ENCODE assay signal across 8 cellular contexts in the genomic region with DNA sequence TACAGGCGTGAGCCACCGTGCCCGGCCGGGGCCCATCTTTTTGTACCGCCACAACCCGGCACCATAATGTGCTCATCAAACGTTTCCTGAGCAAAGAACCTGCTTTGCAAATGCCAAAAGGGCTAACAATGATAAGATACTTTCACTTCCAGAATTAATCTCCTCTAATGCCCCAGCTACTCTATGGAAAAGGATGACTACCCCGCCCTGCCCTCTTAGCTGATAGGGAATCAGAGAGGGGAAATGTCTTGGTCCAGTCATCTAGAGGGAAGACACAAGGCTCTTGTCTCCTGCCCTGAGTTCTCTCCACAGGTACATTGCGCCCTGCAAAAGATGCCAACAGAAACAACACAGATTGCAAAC. TPM values are rescaled to one million over a fixed set of nuclear protein-coding genes. Genes with fewer than 3 reads are reported as not detected.
DNase-seq lines count a peak whose midpoint lies in the region; ATAC-seq and TF ChIP-seq lines count a peak whose summit lies in the region.

No MANE protein-coding gene starts in this region.

- H3K9me3 ChIP-seq in ectodermal cell (ENCODE audit: control insufficient read depth, low read length), result no peaks in the 10 kb centered on the region
- no peaks in the 10 kb centered on the region for H3K9me3 ChIP-seq in osteoblast (ENCODE audit: low read depth, low read length)

- H3K4me3 Mint-ChIP-seq in Calu3 (ENCODE audit: low read depth, unreplicated experiment), result peak overlapping the region; percentile 86

- peaks cover 7% of the 10 kb centered on the region for H3K4me1 Mint-ChIP-seq in Calu3 (ENCODE audit: low read depth, unreplicated experiment)

- no peak for DNase-seq in Calu3
- peak; percentile 21 for DNase-seq in M059J (ENCODE audit: low read depth)
- peak; percentile 66 for DNase-seq in osteoblast (ENCODE audit: insufficient read length, low spot score, missing footprints)
- DNase-seq in DMS153 (lab: John Stamatoyannopoulos, UW), result no peak
- DNase-seq in OCI-M1 (lab: John Stamatoyannopoulos, UW), result no peak
- DNase-seq in NCI-H2196 (lab: John Stamatoyannopoulos, UW; ENCODE audit: unreplicated experiment), result no peak

- peak overlapping the region; percentile 97 for H2AFZ ChIP-seq in osteoblast (ENCODE audit: low read length)

- H3K36me3 ChIP-seq in ectodermal cell (ENCODE audit: control insufficient read depth, insufficient read depth, low read length) (no peaks in the 10 kb centered on the region), osteoblast (ENCODE audit: insufficient read depth, low read length) (peaks cover 5% of the 10 kb centered on the region)

- H3K9me3 Mint-ChIP-seq in Calu3 (ENCODE audit: low read depth, unreplicated experiment), result peaks cover 2% of the 10 kb centered on the region

- intact Hi-C loops in Calu3 (cut with micrococcal nuclease; ENCODE audit: unreplicated experiment), result no loop called here

- no peak for ATAC-seq in HG03175 (IDR thresholded peaks at IDR 0.05; ENCODE audit: unreplicated experiment)

- no peaks in the 10 kb centered on the region for H3K4me1 ChIP-seq in ectodermal cell (ENCODE audit: control insufficient read depth, insufficient read depth, low read length)
- H3K4me1 ChIP-seq in osteoblast (ENCODE audit: insufficient read depth, low read length), result no peaks in the 10 kb centered on the region

- H3K27me3 ChIP-seq in ectodermal cell (ENCODE audit: control insufficient read depth, insufficient read depth, low read length, poor library complexity, severe bottlenecking) (no peaks in the 10 kb centered on the region), osteoblast (ENCODE audit: insufficient read depth, low read length) (no peaks in the 10 kb centered on the region)

- H3K4me2 ChIP-seq in osteoblast (ENCODE audit: insufficient read depth, low read length), result peak overlapping the region; percentile 99

- H3K27me3 Mint-ChIP-seq in Calu3 (ENCODE audit: unreplicated experiment), result no peaks in the 10 kb centered on the region

- BruUV-seq in Calu3 (replicated peaks; lab: Mats Ljungman, UMichigan), result TSS peak; percentile 57

- CTCF ChIA-PET in Calu3 (lab: Charles Lee), result no interaction called here

- H4K20me1 ChIP-seq in osteoblast (ENCODE audit: insufficient read depth, low read length), result no peaks in the 10 kb centered on the region

- H3K27ac Mint-ChIP-seq in Calu3 (ENCODE audit: unreplicated experiment), result peak overlapping the region; percentile 58

- peak overlapping the region; percentile 76 for H3K4me3 ChIP-seq in ectodermal cell (ENCODE audit: insufficient read depth, low read depth, low read length)
- peak overlapping the region; percentile 96 for H3K4me3 ChIP-seq in osteoblast (ENCODE audit: insufficient read depth, low read length)

- peaks cover 13% of the 10 kb centered on the region for H3K36me3 Mint-ChIP-seq in Calu3 (ENCODE audit: insufficient read depth, unreplicated experiment)

- H3K79me2 ChIP-seq in osteoblast (ENCODE audit: insufficient read depth, low read length), result peaks cover 5% of the 10 kb centered on the region

- no peak for TF ChIP-seq CTCF in Calu3 (IDR thresholded peaks at IDR 0.05; ENCODE audit: unreplicated experiment)
- no peak for TF ChIP-seq CTCF in osteoblast (IDR thresholded peaks at IDR 0.05; ENCODE audit: extremely low read depth, low read depth, low read length)

- 83 to 88% methylated on average over 9 of the region's 9 CpGs for WGBS in ectodermal cell, 2 experiments

- H3K27ac ChIP-seq in ectodermal cell (ENCODE audit: insufficient read depth, low read depth, low read length, poor library complexity, severe bottlenecking) (no peak overlapping the region), osteoblast (ENCODE audit: low read depth, low read length) (peak overlapping the region; percentile 71)

RNA-seq across cellular contexts. Expression of a gene that starts 0.6 kb away (rescaled TPM):
- total RNA-seq in Calu3 (2022), result 2.6 and 3.3 TPM in 2 replicates
- 2.1 and 6.2 TPM in 2 replicates for total RNA-seq in M059J (2014; rRNA removed; shearing (Covaris generic))
- polyA plus RNA-seq in ectodermal cell (2013, experiment 1 of 4), result 23.6 TPM
- polyA plus RNA-seq in ectodermal cell (2013, experiment 2 of 4), result 21.5 TPM
- 22.0 TPM for polyA plus RNA-seq in ectodermal cell (2013, experiment 3 of 4)
- 24.8 TPM for polyA plus RNA-seq in ectodermal cell (2013, experiment 4 of 4)
- 15.9 and 20.0 TPM in 2 replicates for total RNA-seq in osteoblast

RNA-seq across cellular contexts. Expression of a gene that starts 22.0 kb away (rescaled TPM):
- total RNA-seq in Calu3 (2022), result 37.9 and 43.1 TPM in 2 replicates
- 0.86 and 1.1 TPM in 2 replicates for total RNA-seq in M059J (2014; rRNA removed; shearing (Covaris generic))
- 0.76 TPM for polyA plus RNA-seq in ectodermal cell (2013, experiment 1 of 4)
- 1.6 TPM for polyA plus RNA-seq in ectodermal cell (2013, experiment 2 of 4)
- 1.9 TPM for polyA plus RNA-seq in ectodermal cell (2013, experiment 3 of 4)
- polyA plus RNA-seq in ectodermal cell (2013, experiment 4 of 4), result 2.6 TPM
- not detected in 2 replicates for total RNA-seq in osteoblast

RNA-seq across cellular contexts. Expression of a gene that starts 54.6 kb away (rescaled TPM):
- total RNA-seq in Calu3 (2022) (23.9 and 26.6 TPM in 2 replicates), osteoblast (12.7 and 21.4 TPM in 2 replicates)
- 14.7 and 15.3 TPM in 2 replicates for total RNA-seq in M059J (2014; rRNA removed; shearing (Covaris generic))
- polyA plus RNA-seq in ectodermal cell (2013, experiment 1 of 4), result 15.1 TPM
- polyA plus RNA-seq in ectodermal cell (2013, experiment 2 of 4), result 18.1 TPM
- polyA plus RNA-seq in ectodermal cell (2013, experiment 3 of 4), result 14.7 TPM
- 17.1 TPM for polyA plus RNA-seq in ectodermal cell (2013, experiment 4 of 4)

Comparison
In these comparisons a context has a peak if more than half of its experiments do, and no peak if none do; other contexts are left out.
1. DNase-seq: peak in M059J (single experiment) and osteoblast (single experiment); none in Calu3 (single experiment), DMS153 (single experiment), OCI-M1 (single experiment) and NCI-H2196 (single experiment).
2. RNA of a gene that starts 22.0 kb away (total RNA-seq): 37.9 to 43.1 TPM in Calu3; 0.86 to 1.1 TPM in M059J and not detected in osteoblast; every median in the first group is over 10 times any median in the second.